Comparison of ENCODE assay signal across 11 cellular contexts in genomic region chrX:136193771-136194170, GRCh38. TPM values are rescaled to one million over a fixed set of nuclear protein-coding genes. Genes with fewer than 3 reads are reported as not detected.
A peak's percentile ranks its signal among the peaks of the same experiment; 100 is the strongest.
DNase-seq lines count a peak whose midpoint lies in the region; ATAC-seq and TF ChIP-seq lines count a peak whose summit lies in the region.
"Had no signal": no experiment of that assay in that cellular context is flagged by ENCODE, and none has a peak within 500 bp of the region (broad histone marks: within the 10 kb centered on the region; RNA-seq: fewer than 3 reads in every experiment).

No MANE protein-coding gene starts in this region.

- H3K4me1 ChIP-seq in ascending aorta (peaks cover 0 to 31% of the 10 kb centered on the region in 2 donors), rectal smooth muscle tissue (ENCODE audit: control insufficient read depth, insufficient read depth, low read length) (peaks cover 28% of the 10 kb centered on the region), lower lobe of right lung (peaks cover 33% of the 10 kb centered on the region)
- H3K4me1 ChIP-seq: colonic mucosa, SJSA1 had no signal

- peak; percentile 7 for DNase-seq in GDM1 (lab: John Stamatoyannopoulos, UW)
- peak; percentile 48 for DNase-seq in NB4 (ENCODE audit: low read depth)
- DNase-seq in ascending aorta (ENCODE audit: low spot score in 2 of 2) = no peak
- no peak for DNase-seq in NCI-H1105 (lab: John Stamatoyannopoulos, UW)
- DNase-seq in lower lobe of right lung = no peak
- no peak for DNase-seq in Ammon's horn (ENCODE audit: low spot score)
- DNase-seq: activated T-cell treated with anti-CD3 and anti-CD28 coated beads for 4 hours, colonic mucosa, NCI-H345 had no signal

- TF ChIP-seq CTCF in NB4 (IDR thresholded peaks at IDR 0.05; ENCODE audit: low read depth, low read length) = no peak
- TF ChIP-seq CTCF in ascending aorta (IDR thresholded peaks at IDR 0.05) = no peak
- no peak for TF ChIP-seq CTCF in lower lobe of right lung (IDR thresholded peaks at IDR 0.05)

- no peak for ATAC-seq in lower lobe of right lung

- no peaks in the 10 kb centered on the region for H3K27me3 ChIP-seq in ascending aorta
- H3K27me3 ChIP-seq in rectal smooth muscle tissue (ENCODE audit: control insufficient read depth, insufficient read depth, low read length) = no peaks in the 10 kb centered on the region
- H3K27me3 ChIP-seq in lower lobe of right lung (ENCODE audit: low read depth) = no peaks in the 10 kb centered on the region
- H3K27me3 ChIP-seq: colonic mucosa, SJSA1 had no signal

- H3K9me3 ChIP-seq in ascending aorta = no peaks in the 10 kb centered on the region
- H3K9me3 ChIP-seq in lower lobe of right lung = no peaks in the 10 kb centered on the region
- H3K9me3 ChIP-seq: colonic mucosa, SJSA1 had no signal

- H3K27ac ChIP-seq in ascending aorta (peak overlapping the region; percentile 65), rectal smooth muscle tissue (ENCODE audit: low read depth, low read length) (peak overlapping the region; percentile 40), lower lobe of right lung (no peak overlapping the region)
- H3K27ac ChIP-seq: colonic mucosa, SJSA1 had no signal

- no peak for TF ChIP-seq POLR2A in NB4 (IDR thresholded peaks at IDR 0.05; ENCODE audit: extremely low read depth, insufficient read length)

- H3K36me3 ChIP-seq in ascending aorta (no peaks in the 10 kb centered on the region), rectal smooth muscle tissue (ENCODE audit: control insufficient read depth, insufficient read depth, low read length) (no peaks in the 10 kb centered on the region), lower lobe of right lung (no peaks in the 10 kb centered on the region)
- H3K36me3 ChIP-seq: colonic mucosa, SJSA1 had no signal

- H3K9ac ChIP-seq in rectal smooth muscle tissue (ENCODE audit: low read length) = no peak overlapping the region

- intact Hi-C loops in ascending aorta (cut with DNase I) (loop anchor here (2.0 kb wide), 1 partner anchor 15 kb away; no protein-coding TSS in a partner anchor), lower lobe of right lung (cut with DNase I) (no loop called here)

- H3K4me3 ChIP-seq in NB4 (ENCODE audit: low read depth, low read length) = no peak overlapping the region
- no peak overlapping the region for H3K4me3 ChIP-seq in ascending aorta
- no peak overlapping the region for H3K4me3 ChIP-seq in rectal smooth muscle tissue (ENCODE audit: low read length)
- no peak overlapping the region for H3K4me3 ChIP-seq in lower lobe of right lung
- H3K4me3 ChIP-seq: colonic mucosa, SJSA1 had no signal

RNA-seq across cellular contexts. Expression of gene FHL1, which starts 46.4 kb away (rescaled TPM):
- total RNA-seq in ascending aorta = 850 TPM
- total RNA-seq in lower lobe of right lung = 248 TPM

RNA-seq across cellular contexts. Expression of gene MAP7D3, which starts 57.4 kb away (rescaled TPM):
- 7.9 TPM for total RNA-seq in ascending aorta
- total RNA-seq in lower lobe of right lung = 8.2 TPM

Comparison
In these comparisons a context has a peak if more than half of its experiments do, and no peak if none do; other contexts are left out.
1. DNase-seq: peak in GDM1 (single experiment) and NB4 (single experiment); none in ascending aorta (0 of 2), NCI-H1105 (single experiment), lower lobe of right lung (single experiment) and Ammon's horn (single experiment).